10 cellular contexts compared by ENCODE assay signal in genomic region chr10:69316313-69317059, GRCh38. TPM values are rescaled to one million over a fixed set of nuclear protein-coding genes. Genes with fewer than 3 reads are reported as not detected.
DNase-seq lines count a peak whose midpoint lies in the region; ATAC-seq and TF ChIP-seq lines count a peak whose summit lies in the region.
"Had no signal": no experiment of that assay in that cellular context is flagged by ENCODE, and none has a peak within 500 bp of the region (broad histone marks: within the 10 kb centered on the region; RNA-seq: fewer than 3 reads in every experiment).

No MANE protein-coding gene starts in this region.

- no peaks in the 10 kb centered on the region for H3K27me3 Mint-ChIP-seq in CD4-positive, CD25-positive, alpha-beta regulatory T cell
- H3K27me3 Mint-ChIP-seq in naive thymus-derived CD8-positive, alpha-beta T cell, result no peaks in the 10 kb centered on the region

- H3K4me1 Mint-ChIP-seq in CD4-positive, CD25-positive, alpha-beta regulatory T cell, result peaks cover 3 to 30% (median 12%) of the 10 kb centered on the region in 4 donors
- H3K4me1 Mint-ChIP-seq in naive thymus-derived CD8-positive, alpha-beta T cell, result peaks cover 13 to 30% (median 29%) of the 10 kb centered on the region in 4 donors

- no peaks in the 10 kb centered on the region for H3K9me3 Mint-ChIP-seq in CD4-positive, CD25-positive, alpha-beta regulatory T cell
- H3K9me3 Mint-ChIP-seq in naive thymus-derived CD8-positive, alpha-beta T cell, result no peaks in the 10 kb centered on the region

- in situ Hi-C loops in brain microvascular endothelial cell (cut with HindIII; ENCODE audit: low pct_ligation_motif_present, low sequenced_read_pairs), result no loop called here

- no peaks in the 10 kb centered on the region for H3K36me3 Mint-ChIP-seq in CD4-positive, CD25-positive, alpha-beta regulatory T cell
- no peaks in the 10 kb centered on the region for H3K36me3 Mint-ChIP-seq in naive thymus-derived CD8-positive, alpha-beta T cell

- no peaks in the 10 kb centered on the region for H3K9me3 ChIP-seq in CD4-positive, CD25-positive, alpha-beta regulatory T cell (ENCODE audit: control insufficient read depth in 2 of 2, low read length in 2 of 2)
- H3K9me3 ChIP-seq in HUES48 (ENCODE audit: control insufficient read depth, insufficient read depth, low read length), result no peaks in the 10 kb centered on the region

- no peak overlapping the region for H3K4me3 ChIP-seq in CD4-positive, CD25-positive, alpha-beta regulatory T cell (ENCODE audit: low read depth, low read length)
- no peak overlapping the region for H3K4me3 ChIP-seq in HUES48 (ENCODE audit: low read depth, low read length)
- no peak overlapping the region for H3K4me3 ChIP-seq in brain microvascular endothelial cell (ENCODE audit: low read depth, low read length)

- H3K9ac ChIP-seq in HUES48 (ENCODE audit: low read depth, low read length), result no peak overlapping the region

- H3K36me3 ChIP-seq in CD4-positive, CD25-positive, alpha-beta regulatory T cell (ENCODE audit: control insufficient read depth, insufficient read depth, low read length), result no peaks in the 10 kb centered on the region
- H3K36me3 ChIP-seq in HUES48 (ENCODE audit: control insufficient read depth, insufficient read depth, low read length), result no peaks in the 10 kb centered on the region; the same call in 1 of the 2 replicates
- no peaks in the 10 kb centered on the region for H3K36me3 ChIP-seq in brain microvascular endothelial cell (replicated peaks)

- H3K27ac ChIP-seq in CD4-positive, CD25-positive, alpha-beta regulatory T cell (ENCODE audit: insufficient read depth, low read length, poor library complexity, severe bottlenecking), result no peak overlapping the region
- peak overlapping the region; percentile 37 for H3K27ac ChIP-seq in HUES48 (ENCODE audit: low read depth, low read length)
- no peak overlapping the region for H3K27ac ChIP-seq in brain microvascular endothelial cell
- H3K27ac ChIP-seq: HL-60 had no signal

- H3K27me3 ChIP-seq in CD4-positive, CD25-positive, alpha-beta regulatory T cell (ENCODE audit: control insufficient read depth, insufficient read depth, low read length), result no peaks in the 10 kb centered on the region
- no peaks in the 10 kb centered on the region for H3K27me3 ChIP-seq in HUES48 (ENCODE audit: control insufficient read depth, insufficient read depth, low read length)
- H3K27me3 ChIP-seq in brain microvascular endothelial cell (replicated peaks), result no peaks in the 10 kb centered on the region

- POLR2A ChIA-PET in naive thymus-derived CD8-positive, alpha-beta T cell (lab: Charles Lee), result interaction anchor here (1.3 to 5.0 kb wide), 4 partner anchors 8 to 45 kb away, joined by 5 to 43 read pairs (median 30); no protein-coding TSS in a partner anchor

- ATAC-seq in CD4-positive, CD25-positive, alpha-beta regulatory T cell (ENCODE audit: low read depth in 2 of 2), result no peak
- no peak for ATAC-seq in naive thymus-derived CD8-positive, alpha-beta T cell
- ATAC-seq in HG02973 (IDR thresholded peaks at IDR 0.05; ENCODE audit: unreplicated experiment) (no peak), GM19324 (IDR thresholded peaks at IDR 0.05; ENCODE audit: low FRiP score, unreplicated experiment) (no peak)

- peak overlapping the region in 1 of 3 donors; percentile 54 for H3K27ac Mint-ChIP-seq in CD4-positive, CD25-positive, alpha-beta regulatory T cell
- H3K27ac Mint-ChIP-seq in naive thymus-derived CD8-positive, alpha-beta T cell, result peak overlapping the region in 8 of 10 donors; percentile 6 to 88 (median 60)

- peak overlapping the region; percentile 8 to 99 (median 54) for H3K4me3 Mint-ChIP-seq in CD4-positive, CD25-positive, alpha-beta regulatory T cell
- H3K4me3 Mint-ChIP-seq in naive thymus-derived CD8-positive, alpha-beta T cell, result peak overlapping the region in 4 of 10 donors; percentile 2 to 59 (median 32)

- no peak for TF ChIP-seq CTCF in brain microvascular endothelial cell (IDR thresholded peaks at IDR 0.05; ENCODE audit: low read depth, low read length, missing control alignments)

- H3K4me1 ChIP-seq in CD4-positive, CD25-positive, alpha-beta regulatory T cell (ENCODE audit: control insufficient read depth, insufficient read depth, low read length, poor library complexity, severe bottlenecking), result peaks cover 35% of the 10 kb centered on the region
- H3K4me1 ChIP-seq in HUES48 (ENCODE audit: control insufficient read depth, insufficient read depth, low read length), result peaks cover 42% of the 10 kb centered on the region

- no peak for DNase-seq in CD4-positive, CD25-positive, alpha-beta regulatory T cell
- DNase-seq in brain microvascular endothelial cell, result peak; percentile 23
- DNase-seq in naive thymus-derived CD8-positive, alpha-beta T cell, result no peak
- DNase-seq in SK-N-DZ (ENCODE audit: low spot score), result no peak
- DNase-seq in RKO (ENCODE audit: low spot score), result no peak
- DNase-seq: NCI-H510A had no signal

RNA-seq across cellular contexts. Expression of gene HK1, which starts 38.2 kb away (rescaled TPM):
- total RNA-seq in CD4-positive, CD25-positive, alpha-beta regulatory T cell, result 86.4 TPM
- polyA plus RNA-seq in CD4-positive, CD25-positive, alpha-beta regulatory T cell, result 100 to 1,000 TPM in 3 of 4 donors, 10 to 100 TPM in 1; 95.6 to 115 (median 106) TPM
- total RNA-seq in naive thymus-derived CD8-positive, alpha-beta T cell, result 10 to 100 TPM; 63.5 to 67.1 TPM
- polyA plus RNA-seq in naive thymus-derived CD8-positive, alpha-beta T cell, result 100 to 1,000 TPM in 1 of 3 donors, 10 to 100 TPM in 2; 89.9 to 129 (median 97.1) TPM
- 29.0 and 30.3 TPM in 2 replicates for polyA plus RNA-seq in SK-N-DZ (2014; cell fraction: cytosol; rRNA removed)
- 16.1 and 17.1 TPM in 2 replicates for polyA plus RNA-seq in SK-N-DZ (2014; cell fraction: nucleus; rRNA removed)
